ENCODE assay signal across 28 cellular contexts in the genomic region with DNA sequence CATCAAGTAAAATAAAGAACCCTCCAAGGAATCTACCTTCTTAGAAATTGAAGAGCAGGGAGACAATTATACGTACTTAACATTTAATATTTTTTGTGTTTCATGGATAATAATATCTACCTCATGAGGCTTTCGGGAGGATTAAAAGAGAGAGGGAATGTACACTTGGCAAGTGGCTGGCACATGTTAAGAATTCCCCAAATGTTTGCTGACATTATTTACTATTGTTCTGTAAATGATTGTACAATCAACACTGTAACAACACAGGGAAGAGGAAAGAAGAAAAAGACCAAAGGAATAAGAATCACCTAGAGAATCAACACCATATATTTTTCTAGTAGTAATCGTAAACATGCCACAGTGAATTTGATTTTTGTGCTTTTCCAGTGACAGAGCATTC.
"Had no signal": no experiment of that assay in that cellular context is flagged by ENCODE, and none has a peak within 500 bp of the region (broad histone marks: within the 10 kb centered on the region; RNA-seq: fewer than 3 reads in every experiment).

No MANE protein-coding gene starts in this region.

- H3K4me1 Mint-ChIP-seq: activated CD4-positive, alpha-beta T cell treated with anti-CD3 and anti-CD28 coated beads, Interleukin-2, amount 10 ng/mL, durations not matched to agents 24 days and 14 days; activated naive CD4-positive, alpha-beta T cell treated with anti-CD3 and anti-CD28 coated beads, Interleukin-2, amount 10 ng/mL, durations not matched to agents 7 days and 5 days; activated naive CD8-positive, alpha-beta T cell treated with anti-CD3 and anti-CD28 coated beads, Interleukin-2, amount 10 ng/mL, durations not matched to agents 7 days and 5 days had no signal

- H3K4me1 ChIP-seq: esophagus squamous epithelium, lower lobe of right lung, right lobe of liver, thyroid gland, vagina had no signal

- H3K27me3 ChIP-seq: esophagus squamous epithelium, left lung, right lobe of liver, stomach, thyroid gland, upper lobe of left lung, vagina had no signal

- H3K27me3 Mint-ChIP-seq: activated CD4-positive, alpha-beta memory T cell treated with anti-CD3 and anti-CD28 coated beads for 36 hours; activated CD4-positive, alpha-beta T cell treated with anti-CD3 and anti-CD28 coated beads, Interleukin-2, amount 10 ng/mL, durations not matched to agents 24 days and 14 days; activated naive CD8-positive, alpha-beta T cell treated with anti-CD3 and anti-CD28 coated beads, Interleukin-2, amount 10 ng/mL, durations not matched to agents 7 days and 5 days had no signal

- H3K9me3 Mint-ChIP-seq: activated CD4-positive, alpha-beta memory T cell treated with anti-CD3 and anti-CD28 coated beads for 36 hours; activated T-helper 1 cell treated with anti-CD3 and anti-CD28 coated beads, Interleukin-12 subunit alpha, Interleukin-12 subunit beta, Interleukin-2, Interleukin-4 antibody, amounts not matched to agents 30 ng/mL and 10 ng/mL and 1 ng/mL, durations not matched to agents 14 hours and 24 hours and 36 hours; nephron had no signal

- DNase-seq: activated CD4-positive, alpha-beta memory T cell treated with anti-CD3 and anti-CD28 coated beads for 36 hours; activated CD4-positive, alpha-beta T cell treated with anti-CD3 and anti-CD28 coated beads, Interleukin-2, amount 10 ng/mL, durations not matched to agents 24 days and 14 days; activated CD8-positive, alpha-beta memory T cell treated with anti-CD3 and anti-CD28 coated beads, Interleukin-2, amount 50 U/mL, for 4 hours; activated effector memory CD4-positive, alpha-beta T cell treated with anti-CD3 and anti-CD28 coated beads, Interleukin-2, amount 50 U/mL, for 16 hours; activated naive CD4-positive, alpha-beta T cell treated with anti-CD3 and anti-CD28 coated beads, Interleukin-2, amount 10 ng/mL, durations not matched to agents 7 days and 5 days; activated naive CD8-positive, alpha-beta T cell treated with anti-CD3 and anti-CD28 coated beads, Interleukin-2, amount 10 ng/mL, durations not matched to agents 7 days and 5 days; activated T-cell treated with anti-CD3 and anti-CD28 coated beads, Interleukin-2, amount 50 U/mL, for 1 hour; amniotic stem cell; central memory CD4-positive, alpha-beta T cell; dermis blood vessel endothelial cell; effector CD4-positive, alpha-beta T cell; esophagus squamous epithelium; left lung; lower lobe of right lung; mesendoderm; right lobe of liver; stimulated activated CD4-positive, alpha-beta T cell treated with anti-CD3 and anti-CD28 coated beads, Interleukin-12 subunit alpha, Interleukin-12 subunit beta, amount 100 ng/mL, for 4 hours; stimulated activated CD4-positive, alpha-beta T cell treated with anti-CD3 and anti-CD28 coated beads, Interleukin-4, amount 100 ng/mL, for 1 hour; stomach; T-helper 1 cell; thyroid gland; upper lobe of left lung had no signal

- H3K4me3 Mint-ChIP-seq: activated CD4-positive, alpha-beta memory T cell treated with anti-CD3 and anti-CD28 coated beads for 36 hours; activated CD4-positive, alpha-beta T cell treated with anti-CD3 and anti-CD28 coated beads, Interleukin-2, amount 10 ng/mL, durations not matched to agents 24 days and 14 days; activated naive CD4-positive, alpha-beta T cell treated with anti-CD3 and anti-CD28 coated beads, Interleukin-2, amount 10 ng/mL, durations not matched to agents 7 days and 5 days; activated naive CD8-positive, alpha-beta T cell treated with anti-CD3 and anti-CD28 coated beads, Interleukin-2, amount 10 ng/mL, durations not matched to agents 7 days and 5 days; activated T-helper 1 cell treated with anti-CD3 and anti-CD28 coated beads, Interleukin-12 subunit alpha, Interleukin-12 subunit beta, Interleukin-2, Interleukin-4 antibody, amounts not matched to agents 30 ng/mL and 10 ng/mL and 1 ng/mL, durations not matched to agents 14 hours and 24 hours and 36 hours; nephron had no signal

- H3K36me3 ChIP-seq: esophagus squamous epithelium, left lung, lower lobe of right lung, right lobe of liver, stomach, thyroid gland, upper lobe of left lung, vagina had no signal

- H3K27ac Mint-ChIP-seq: activated CD4-positive, alpha-beta memory T cell treated with anti-CD3 and anti-CD28 coated beads for 36 hours; activated CD4-positive, alpha-beta T cell treated with anti-CD3 and anti-CD28 coated beads, Interleukin-2, amount 10 ng/mL, durations not matched to agents 24 days and 14 days; activated naive CD4-positive, alpha-beta T cell treated with anti-CD3 and anti-CD28 coated beads, Interleukin-2, amount 10 ng/mL, durations not matched to agents 7 days and 5 days; activated naive CD8-positive, alpha-beta T cell treated with anti-CD3 and anti-CD28 coated beads, Interleukin-2, amount 10 ng/mL, durations not matched to agents 7 days and 5 days; activated T-helper 1 cell treated with anti-CD3 and anti-CD28 coated beads, Interleukin-12 subunit alpha, Interleukin-12 subunit beta, Interleukin-2, Interleukin-4 antibody, amounts not matched to agents 30 ng/mL and 10 ng/mL and 1 ng/mL, durations not matched to agents 14 hours and 24 hours and 36 hours; nephron had no signal

- H3K9me3 ChIP-seq: esophagus squamous epithelium, left lung, lower lobe of right lung, right lobe of liver, stomach, thyroid gland, upper lobe of left lung, vagina had no signal

- H3K4me3 ChIP-seq: esophagus squamous epithelium, left lung, lower lobe of right lung, right lobe of liver, skin epidermis, stomach, thyroid gland, upper lobe of left lung, vagina had no signal

- H3K27ac ChIP-seq: epithelial cell of prostate, esophagus squamous epithelium, left lung, lower lobe of right lung, right lobe of liver, stomach, thyroid gland, upper lobe of left lung, vagina had no signal

- ATAC-seq: activated CD4-positive, CD25-positive, alpha-beta regulatory T cell treated with anti-CD3 and anti-CD28 coated beads, Interleukin-2, amount 50 U/mL, for 24 hours; left lung; right lobe of liver had no signal

- H3K36me3 Mint-ChIP-seq: activated CD4-positive, alpha-beta memory T cell treated with anti-CD3 and anti-CD28 coated beads for 36 hours; activated naive CD4-positive, alpha-beta T cell treated with anti-CD3 and anti-CD28 coated beads, Interleukin-2, amount 10 ng/mL, durations not matched to agents 7 days and 5 days had no signal
